Comparison of ENCODE assay signal across 17 cellular contexts in the genomic region with DNA sequence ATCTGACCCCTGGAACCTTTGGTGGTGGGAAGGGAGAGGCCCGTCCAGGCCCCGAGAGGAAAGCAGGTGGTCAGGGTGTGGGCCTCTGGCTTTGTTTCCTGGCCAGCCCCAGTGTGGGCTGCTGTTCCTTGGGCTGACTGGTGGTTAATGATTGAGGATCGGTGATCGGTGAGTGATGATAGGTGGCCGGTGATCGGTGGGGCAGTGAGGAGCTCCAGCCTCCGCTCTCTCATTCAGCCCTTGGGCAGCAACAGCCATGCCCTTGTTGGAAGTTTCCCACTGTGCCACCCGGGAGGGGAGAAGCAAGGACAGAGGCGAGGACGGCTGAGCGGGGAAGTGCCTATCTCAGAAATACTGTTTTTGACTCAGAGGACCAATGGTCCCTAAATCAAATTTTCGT. TPM values are rescaled to one million over a fixed set of nuclear protein-coding genes. Genes with fewer than 3 reads are reported as not detected.
DNase-seq lines count a peak whose midpoint lies in the region; ATAC-seq and TF ChIP-seq lines count a peak whose summit lies in the region.
"Had no signal": no experiment of that assay in that cellular context is flagged by ENCODE, and none has a peak within 500 bp of the region (broad histone marks: within the 10 kb centered on the region; RNA-seq: fewer than 3 reads in every experiment).

No MANE protein-coding gene starts in this region.

- H3K9me3 ChIP-seq in right atrium auricular region, result no peaks in the 10 kb centered on the region
- H3K9me3 ChIP-seq in neuronal stem cell (replicated peaks in 1 of 2; ENCODE audit: control insufficient read depth in 2 of 2, insufficient read depth in 1 of 2, low read depth in 1 of 2, low read length in 2 of 2), result peaks cover 0 to 31% of the 10 kb centered on the region in 2 donors

- H3K27ac ChIP-seq in right atrium auricular region, result peak overlapping the region; percentile 35 to 48
- H3K27ac ChIP-seq in dorsolateral prefrontal cortex, result peak overlapping the region in 31 of 59 donors; percentile 0 to 76 (median 36)
- H3K27ac ChIP-seq in neuronal stem cell (replicated peaks; ENCODE audit: low read length), result no peak overlapping the region
- H3K27ac ChIP-seq in urinary bladder (ENCODE audit: low read depth), result peak overlapping the region; percentile 71
- H3K27ac ChIP-seq: BLaER1 treated with 17β-estradiol and CSF1 and Interleukin-3, amounts not matched to agents 10 nM and 100 nM; HL-60 had no signal

- peak overlapping the region; percentile 86 for H3K18ac ChIP-seq in neuronal stem cell (ENCODE audit: low read length)

- WGBS in neuronal stem cell (ENCODE audit: extremely low coverage in 2 of 2, insufficient read length in 2 of 2, insufficient replicate concordance in 1 of 2), 2 donors, result no CpG with 5 or more reads among the region's 12 CpGs
- 83% methylated on average over 12 of the region's 12 CpGs for WGBS in urinary bladder

- H4K91ac ChIP-seq in neuronal stem cell (ENCODE audit: low read depth, low read length, poor library complexity), result no peak overlapping the region

- no peaks in the 10 kb centered on the region for H3K27me3 ChIP-seq in right atrium auricular region
- H3K27me3 ChIP-seq in dorsolateral prefrontal cortex, result no peaks in the 10 kb centered on the region
- H3K27me3 ChIP-seq in neuronal stem cell (ENCODE audit: control insufficient read depth in 3 of 3, insufficient read depth in 3 of 3, low read depth in 1 of 3, low read length in 3 of 3), result no peaks in the 10 kb centered on the region
- H3K27me3 ChIP-seq: BLaER1 treated with 17β-estradiol and CSF1 and Interleukin-3, amounts not matched to agents 10 nM and 100 nM had no signal

- no peak overlapping the region for H2BK120ac ChIP-seq in neuronal stem cell (ENCODE audit: low read depth, low read length)

- no peak overlapping the region for H3K9ac ChIP-seq in neuronal stem cell (ENCODE audit: low read depth, low read length, poor library complexity)
- H3K9ac ChIP-seq: BLaER1 treated with 17β-estradiol and CSF1 and Interleukin-3, amounts not matched to agents 10 nM and 100 nM had no signal

- H2BK12ac ChIP-seq in neuronal stem cell (ENCODE audit: low read length), result no peak overlapping the region

- intact Hi-C loops in left cardiac atrium (cut with DNase I), result no loop called here
- intact Hi-C loops in dorsolateral prefrontal cortex (cut with DNase I), result no loop called here

- no peak overlapping the region for H3K14ac ChIP-seq in neuronal stem cell (ENCODE audit: low read length)

- H3K4me3 ChIP-seq in right atrium auricular region (no peak overlapping the region), dorsolateral prefrontal cortex (no peak overlapping the region), neuronal stem cell (ENCODE audit: low read length in 2 of 2) (no peak overlapping the region), urinary bladder (ENCODE audit: low read depth, low read length) (no peak overlapping the region)
- H3K4me3 ChIP-seq: BLaER1 treated with 17β-estradiol and CSF1 and Interleukin-3, amounts not matched to agents 10 nM and 100 nM had no signal

- no peak overlapping the region for H3K4me2 ChIP-seq in neuronal stem cell (ENCODE audit: insufficient read depth, low read length, poor library complexity, severe bottlenecking)
- H3K4me2 ChIP-seq: BLaER1 treated with 17β-estradiol and CSF1 and Interleukin-3, amounts not matched to agents 10 nM and 100 nM had no signal

- H3K4ac ChIP-seq in neuronal stem cell (ENCODE audit: low read length), result no peak overlapping the region

- H3K4me1 ChIP-seq in right atrium auricular region, result peaks cover 0 to 32% of the 10 kb centered on the region in 2 donors
- peaks cover 29 to 34% of the 10 kb centered on the region in 2 donors for H3K4me1 ChIP-seq in neuronal stem cell (ENCODE audit: control insufficient read depth in 2 of 2, insufficient read depth in 1 of 2, low read depth in 1 of 2, low read length in 2 of 2)
- H3K4me1 ChIP-seq in urinary bladder (ENCODE audit: insufficient read depth), result peaks cover 4% of the 10 kb centered on the region

- H2AFZ ChIP-seq in neuronal stem cell (ENCODE audit: low read length), result no peak overlapping the region

- peak overlapping the region; percentile 91 for H2AK5ac ChIP-seq in neuronal stem cell (ENCODE audit: low read depth, low read length)

- H3K79me1 ChIP-seq in neuronal stem cell (ENCODE audit: low read depth, low read length), result no peaks in the 10 kb centered on the region

- ATAC-seq in left cardiac atrium, result no peak
- ATAC-seq: left lobe of liver had no signal

- no peak for DNase-seq in right atrium auricular region (ENCODE audit: low spot score)
- no peak for DNase-seq in left cardiac atrium
- DNase-seq in dorsolateral prefrontal cortex, result no peak
- no peak for DNase-seq in neuronal stem cell (ENCODE audit: low spot score)
- DNase-seq in mucosa of gallbladder (ENCODE audit: low spot score), result no peak
- no peak for DNase-seq in NCI-H1092 treated with DMSO at 0.1 percent for 48 hours (lab: John Stamatoyannopoulos, UW)
- DNase-seq: activated CD4-positive, CD25-positive, alpha-beta regulatory T cell; amniotic stem cell; DMS79; HFFc6; KG1; NCI-H1417 treated with DMSO at 0.1 percent for 48 hours; stimulated activated CD4-positive, alpha-beta T cell treated with anti-CD3 and anti-CD28 coated beads, Interleukin-15, amount 100 ng/mL, for 24 hours had no signal

- H4K8ac ChIP-seq in neuronal stem cell (ENCODE audit: low read depth, low read length), result no peak overlapping the region

- peak overlapping the region; percentile 53 for H2BK15ac ChIP-seq in neuronal stem cell (ENCODE audit: low read length)

- TF ChIP-seq CTCF in right atrium auricular region (IDR thresholded peaks at IDR 0.05), result no peak
- TF ChIP-seq CTCF in dorsolateral prefrontal cortex (IDR thresholded peaks at IDR 0.05 in 54 of 56, conservative IDR thresholded peaks at IDR 0.05 in 2 of 56; ENCODE audit: low read depth in 1 of 56, partially characterized antibody in 56 of 56), result no peak

- H3K36me3 ChIP-seq in right atrium auricular region, result peaks cover 21% of the 10 kb centered on the region
- peaks cover 0 to 100% of the 10 kb centered on the region in 2 donors for H3K36me3 ChIP-seq in neuronal stem cell (replicated peaks in 1 of 2; ENCODE audit: control insufficient read depth in 2 of 2, insufficient read depth in 2 of 2, low read length in 2 of 2)
- H3K36me3 ChIP-seq in urinary bladder (ENCODE audit: insufficient read depth), result no peaks in the 10 kb centered on the region

- H2BK5ac ChIP-seq in neuronal stem cell (ENCODE audit: low read length), result peak overlapping the region; percentile 16

- H3K23ac ChIP-seq in neuronal stem cell (ENCODE audit: low read depth, low read length, poor library complexity), result no peak overlapping the region

RNA-seq across cellular contexts. Expression of a gene that starts 7.4 kb away (rescaled TPM):
- total RNA-seq in right atrium auricular region (10 to 100 TPM; 49.7 to 60.5 TPM), left cardiac atrium (10 to 100 TPM; 27.4 to 46.4 TPM), dorsolateral prefrontal cortex (10 to 100 TPM in 79 of 120 experiments, 1 to 10 TPM in 41; 4.7 to 29.3 (median 11.7) TPM), urinary bladder (40.4 TPM), mucosa of gallbladder (12.0 TPM)
- polyA plus RNA-seq in neuronal stem cell (2013, experiment 1 of 2), result 4.4 TPM
- polyA plus RNA-seq in neuronal stem cell (2013, experiment 2 of 2), result 4.3 TPM
- polyA plus RNA-seq in urinary bladder, result 80.6 TPM
